In the genomic region with DNA sequence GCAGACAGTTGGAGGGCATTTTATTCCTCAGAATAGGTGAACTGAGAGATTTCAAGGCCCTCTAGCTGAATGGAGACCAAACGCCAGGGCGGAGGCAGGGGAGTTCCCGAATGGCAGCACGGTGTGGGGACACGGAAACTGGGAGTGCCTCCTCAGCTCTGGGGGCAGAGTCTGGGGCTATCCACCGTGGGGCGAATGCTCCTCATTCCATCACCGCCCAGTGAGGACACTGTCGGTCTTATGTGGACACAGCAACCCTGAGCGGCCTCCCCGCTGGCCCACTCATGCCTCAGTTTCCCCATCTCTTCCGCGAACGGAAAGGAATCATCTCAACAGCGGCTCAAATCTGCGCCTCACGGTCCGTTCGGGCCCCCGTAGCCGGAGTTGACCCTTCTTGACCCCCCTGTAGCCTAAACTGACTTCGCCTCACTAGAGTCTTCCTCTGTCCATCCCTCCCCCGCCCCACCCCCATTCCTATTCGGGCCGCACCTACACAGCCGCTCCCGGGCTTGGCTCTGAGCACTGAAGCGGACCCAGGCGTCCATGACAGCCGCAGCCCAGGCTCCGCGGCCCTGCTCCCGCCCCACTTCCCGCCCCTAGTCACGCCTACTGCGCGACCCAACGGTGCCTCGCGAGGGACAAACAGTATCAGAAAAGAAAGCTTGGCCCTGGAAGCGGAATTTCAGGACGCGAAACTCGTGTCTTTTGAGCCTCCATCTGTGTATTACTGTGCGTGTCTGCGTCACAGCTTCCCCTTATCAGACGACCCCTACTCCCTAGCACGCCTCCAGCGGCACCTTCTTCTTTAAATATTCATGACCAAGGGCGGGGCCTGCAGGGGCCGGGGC, we compare ENCODE assay signal across 8 cellular contexts. TPM values are rescaled to one million over a fixed set of nuclear protein-coding genes. Genes with fewer than 3 reads are reported as not detected.
DNase-seq lines count a peak whose midpoint lies in the region; ATAC-seq and TF ChIP-seq lines count a peak whose summit lies in the region.

A gene with protein sequence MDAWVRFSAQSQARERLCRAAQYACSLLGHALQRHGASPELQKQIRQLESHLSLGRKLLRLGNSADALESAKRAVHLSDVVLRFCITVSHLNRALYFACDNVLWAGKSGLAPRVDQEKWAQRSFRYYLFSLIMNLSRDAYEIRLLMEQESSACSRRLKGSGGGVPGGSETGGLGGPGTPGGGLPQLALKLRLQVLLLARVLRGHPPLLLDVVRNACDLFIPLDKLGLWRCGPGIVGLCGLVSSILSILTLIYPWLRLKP (minus strand): TSS at position 574 of the 848 bp plus-strand sequence. CDS start 29 bp downstream, at position 545.

- H3K9ac ChIP-seq in colonic mucosa (ENCODE audit: low read depth in 2 of 2, low read length in 2 of 2), result peak within 1 kb of the TSS; percentile 90 to 95

- intact Hi-C loops in colonic mucosa (cut with DNase I), result loop anchor here (5.0 to 10.0 kb wide), 2 partner anchors 39 to 74 kb away; partner anchors contain the start of genes LIX1L and NUDT17

- POLR2A ChIA-PET in BJ (lab: Charles Lee), result interaction anchor here (0.6 to 0.7 kb wide), 2 partner anchors 9 to 60 kb away, joined by 3 to 5 read pairs; partner anchors contain the start of gene RBM8A

- peak within 1 kb of the TSS; percentile 61 for H3K4me3 ChIP-seq in BJ (ENCODE audit: low read depth, low read length)
- peak within 1 kb of the TSS; percentile 77 for H3K4me3 ChIP-seq in colonic mucosa

- H3K36me3 ChIP-seq in BJ (ENCODE audit: control insufficient read depth, insufficient read depth, low read length) (peaks cover 4% of the 10 kb centered on the region), colonic mucosa (no peaks in the 10 kb centered on the region)

- H3K9me3 ChIP-seq in colonic mucosa, result no peaks in the 10 kb centered on the region

- peak within 1 kb of the TSS; percentile 84 for H3K27ac ChIP-seq in colonic mucosa

- DNase-seq in BJ (ENCODE audit: low read depth), result peak; percentile 43
- peak; percentile 94 for DNase-seq in NCI-H526 treated with DMSO at 0.1 percent for 48 hours (lab: John Stamatoyannopoulos, UW)
- DNase-seq in activated CD4-positive, alpha-beta T cell treated with anti-CD3 and anti-CD28 coated beads for 48 hours, result peak; percentile 95
- DNase-seq in colonic mucosa, result peak; percentile 92
- DNase-seq in left kidney (ENCODE audit: low read depth, low spot score), result peak; percentile 97
- peak; percentile 93 for DNase-seq in stimulated activated CD4-positive, alpha-beta T cell treated with anti-CD3 and anti-CD28 coated beads, Interleukin-2, amount 100 ng/mL, for 24 hours

- no peak for TF ChIP-seq CTCF in BJ (IDR thresholded peaks at IDR 0.05; ENCODE audit: insufficient read depth, low read depth, low read length)
- TF ChIP-seq CTCF in colonic mucosa (IDR thresholded peaks at IDR 0.05), result no peak

- H3K27me3 ChIP-seq in BJ (ENCODE audit: control insufficient read depth, insufficient read depth, low read length) (no peaks in the 10 kb centered on the region), colonic mucosa (no peaks in the 10 kb centered on the region)

- CTCF ChIA-PET in BJ (lab: Yijun Ruan, JAX), result interaction anchor here (1.1 to 4.4 kb wide), 3 partner anchors 8 to 73 kb away, joined by 3 to 23 read pairs (median 12); partner anchors contain the start of genes ITGA10 and NUDT17

- ATAC-seq in GM19351 (IDR thresholded peaks at IDR 0.05; ENCODE audit: unreplicated experiment), result peak; percentile 82
- peak; percentile 71 for ATAC-seq in HG03520 (IDR thresholded peaks at IDR 0.05; ENCODE audit: unreplicated experiment)

- peaks cover 6% of the 10 kb centered on the region for H3K4me1 ChIP-seq in colonic mucosa

RNA-seq across cellular contexts. Expression of the gene that starts here (rescaled TPM):
- 34.9 and 46.4 TPM in 2 replicates for polyA plus RNA-seq in BJ (2011; rRNA removed)
- polyA minus RNA-seq in BJ (2011; rRNA and poly(A)+ RNA removed), result 13.2 and 25.7 TPM in 2 replicates
- 10 to 100 TPM; 28.2 to 31.1 TPM for total RNA-seq in colonic mucosa

Comparison
In these comparisons a context has a peak if more than half of its experiments do, and no peak if none do; other contexts are left out.
1. Peak in every context shown above with its lines: DNase-seq, ATAC-seq, H3K4me3 ChIP-seq and H3K27ac ChIP-seq.
2. DNase-seq: peak in every context shown above with its lines; median percentile 97 in left kidney; 95 in activated CD4-positive, alpha-beta T cell treated with anti-CD3 and anti-CD28 coated beads for 48 hours; 94 in NCI-H526 treated with DMSO at 0.1 percent for 48 hours; 93 in stimulated activated CD4-positive, alpha-beta T cell treated with anti-CD3 and anti-CD28 coated beads, Interleukin-2, amount 100 ng/mL, for 24 hours; 92 in colonic mucosa; 43 in BJ.